ENCODE assay signal across 17 cellular contexts in genomic region chr19:4037301-4037949, GRCh38. TPM values are rescaled to one million over a fixed set of nuclear protein-coding genes. Genes with fewer than 3 reads are reported as not detected.
DNase-seq lines count a peak whose midpoint lies in the region; ATAC-seq and TF ChIP-seq lines count a peak whose summit lies in the region.
"Had no signal": no experiment of that assay in that cellular context is flagged by ENCODE, and none has a peak within 500 bp of the region (broad histone marks: within the 10 kb centered on the region; RNA-seq: fewer than 3 reads in every experiment).

No MANE protein-coding gene starts in this region.

- CTCF ChIA-PET in MCF 10A (lab: Yijun Ruan, JAX), result no interaction called here

- H3K36me3 Mint-ChIP-seq in MCF 10A (ENCODE audit: insufficient read depth, unreplicated experiment) (peaks cover 43% of the 10 kb centered on the region), endothelial cell (ENCODE audit: low read depth, unreplicated experiment) (peaks cover 6% of the 10 kb centered on the region)

- no peak overlapping the region for H3K4me3 Mint-ChIP-seq in MCF 10A (ENCODE audit: unreplicated experiment)
- peak overlapping the region; percentile 74 for H3K4me3 Mint-ChIP-seq in endothelial cell (ENCODE audit: unreplicated experiment)
- H3K4me3 Mint-ChIP-seq: CD14-positive monocyte; CD4-positive, alpha-beta memory T cell had no signal

- no peak overlapping the region for H3K14ac ChIP-seq in mesenchymal stem cell (ENCODE audit: low read length in 2 of 2)

- H3K4me1 ChIP-seq in breast epithelium (peaks cover 0 to 5% of the 10 kb centered on the region in 2 donors), mesenchymal stem cell (ENCODE audit: control insufficient read depth, insufficient read depth, low read depth, low read length) (peaks cover 9% of the 10 kb centered on the region), upper lobe of right lung (peaks cover 4% of the 10 kb centered on the region)
- H3K4me1 ChIP-seq: BLaER1 had no signal

- H4K91ac ChIP-seq in mesenchymal stem cell (ENCODE audit: low read length), result peak overlapping the region; percentile 65

- H3K27ac Mint-ChIP-seq in MCF 10A (ENCODE audit: low read depth, unreplicated experiment), result no peak overlapping the region
- no peak overlapping the region for H3K27ac Mint-ChIP-seq in endothelial cell (ENCODE audit: unreplicated experiment)
- H3K27ac Mint-ChIP-seq: CD14-positive monocyte; CD4-positive, alpha-beta memory T cell had no signal

- no peak overlapping the region for H2AK5ac ChIP-seq in mesenchymal stem cell (ENCODE audit: low read length, severe bottlenecking)

- H3K27ac ChIP-seq in breast epithelium (peak overlapping the region in 1 of 2 donors; percentile 19), mesenchymal stem cell (ENCODE audit: low read length, poor library complexity, severe bottlenecking) (no peak overlapping the region), upper lobe of right lung (no peak overlapping the region)
- H3K27ac ChIP-seq: 22Rv1, BLaER1 had no signal

- H2BK12ac ChIP-seq in mesenchymal stem cell (ENCODE audit: low read length in 2 of 2), result no peak overlapping the region

- no peaks in the 10 kb centered on the region for H3K27me3 Mint-ChIP-seq in MCF 10A (ENCODE audit: insufficient read depth, unreplicated experiment)
- peaks cover 8% of the 10 kb centered on the region for H3K27me3 Mint-ChIP-seq in endothelial cell (ENCODE audit: unreplicated experiment)
- H3K27me3 Mint-ChIP-seq: CD4-positive, alpha-beta memory T cell had no signal

- no TSS peak for BruUV-seq in MCF 10A (replicated peaks; lab: Mats Ljungman, UMichigan)

- H3K9ac ChIP-seq in mesenchymal stem cell (ENCODE audit: low read length), result no peak overlapping the region
- H3K9ac ChIP-seq: BLaER1 had no signal

- DNase-seq in breast epithelium (ENCODE audit: low spot score in 2 of 2) (no peak), MCF 10A (ENCODE audit: unreplicated experiment) (no peak), endothelial cell (ENCODE audit: low spot score) (no peak), mesenchymal stem cell (no peak), upper lobe of right lung (peak; percentile 63), 8988T (no peak), NCI-H2029 treated with DMSO at 0.1 percent for 48 hours (lab: John Stamatoyannopoulos, UW) (no peak)
- DNase-seq: DMS53, DND-41, EL, GOT3 had no signal

- WGBS in mesenchymal stem cell, result 95% methylated on average over 53 of the region's 54 CpGs

- intact Hi-C loops in breast epithelium (cut with DNase I; ENCODE audit: low total_unique reads), result no loop called here
- intact Hi-C loops in MCF 10A (cut with micrococcal nuclease), result no loop called here
- intact Hi-C loops in upper lobe of right lung (cut with DNase I), result no loop called here

- H3K4me2 ChIP-seq in mesenchymal stem cell (ENCODE audit: low read length, poor library complexity, severe bottlenecking), result no peak overlapping the region
- H3K4me2 ChIP-seq: BLaER1 had no signal

- no peak for TF ChIP-seq CTCF in breast epithelium (IDR thresholded peaks at IDR 0.05)
- no peak for TF ChIP-seq CTCF in MCF 10A (IDR thresholded peaks at IDR 0.05; ENCODE audit: unreplicated experiment)
- no peak for TF ChIP-seq CTCF in endothelial cell (IDR thresholded peaks at IDR 0.05; ENCODE audit: unreplicated experiment)
- no peak for TF ChIP-seq CTCF in upper lobe of right lung (IDR thresholded peaks at IDR 0.05)

- peaks cover 29% of the 10 kb centered on the region for H3K79me1 ChIP-seq in mesenchymal stem cell (replicated peaks; ENCODE audit: low read length, poor library complexity, severe bottlenecking)

- no peak for TF ChIP-seq POLR2A in breast epithelium (IDR thresholded peaks at IDR 0.05)

- no peaks in the 10 kb centered on the region for H3K9me3 ChIP-seq in breast epithelium
- no peaks in the 10 kb centered on the region for H3K9me3 ChIP-seq in mesenchymal stem cell (ENCODE audit: control insufficient read depth, low read length)
- no peaks in the 10 kb centered on the region for H3K9me3 ChIP-seq in upper lobe of right lung

- peak overlapping the region; percentile 32 for H4K8ac ChIP-seq in mesenchymal stem cell (ENCODE audit: low read length)

- H2BK15ac ChIP-seq in mesenchymal stem cell (ENCODE audit: low read depth, poor library complexity, severe bottlenecking), result no peak overlapping the region

- peaks cover 12% of the 10 kb centered on the region for H3K36me3 ChIP-seq in breast epithelium
- peaks cover 64 to 86% of the 10 kb centered on the region in 2 experiments for H3K36me3 ChIP-seq in mesenchymal stem cell (ENCODE audit: control insufficient read depth in 1 of 2, insufficient read depth in 2 of 2, low read depth in 1 of 2, low read length in 2 of 2)
- H3K36me3 ChIP-seq in upper lobe of right lung, result peaks cover 23% of the 10 kb centered on the region

- H3K9me3 Mint-ChIP-seq in MCF 10A (ENCODE audit: unreplicated experiment) (no peaks in the 10 kb centered on the region), endothelial cell (ENCODE audit: unreplicated experiment) (no peaks in the 10 kb centered on the region)
- H3K9me3 Mint-ChIP-seq: CD14-positive monocyte; CD4-positive, alpha-beta memory T cell had no signal

- ATAC-seq in upper lobe of right lung (no peak), HG02840 (IDR thresholded peaks at IDR 0.05; ENCODE audit: low FRiP score, unreplicated experiment) (no peak)
- ATAC-seq: HCT116 had no signal

- H3K27me3 ChIP-seq in breast epithelium (no peaks in the 10 kb centered on the region), mesenchymal stem cell (ENCODE audit: control insufficient read depth in 1 of 2, insufficient read depth in 1 of 2, low read length in 2 of 2) (no peaks in the 10 kb centered on the region), upper lobe of right lung (no peaks in the 10 kb centered on the region)
- H3K27me3 ChIP-seq: BLaER1 had no signal

- no peak overlapping the region for H3K23ac ChIP-seq in mesenchymal stem cell (ENCODE audit: low read length in 2 of 2)

- no peak overlapping the region for H3K4ac ChIP-seq in mesenchymal stem cell (ENCODE audit: low read depth in 1 of 2, low read length in 2 of 2)

- POLR2A ChIA-PET in MCF 10A (lab: Yijun Ruan, JAX), result no interaction called here

- no peak overlapping the region for H3K18ac ChIP-seq in mesenchymal stem cell (ENCODE audit: low read depth in 1 of 2, low read length in 2 of 2)

- no peak overlapping the region for H2AFZ ChIP-seq in mesenchymal stem cell (ENCODE audit: low read depth, low read length)

- H2BK120ac ChIP-seq in mesenchymal stem cell (ENCODE audit: low read depth, low read length), result no peak overlapping the region

- H2BK5ac ChIP-seq in mesenchymal stem cell (ENCODE audit: low read depth, low read length, poor library complexity, severe bottlenecking), result no peak overlapping the region

- peak overlapping the region in 2 of 3 donors; percentile 25 to 38 for H3K4me3 ChIP-seq in breast epithelium
- H3K4me3 ChIP-seq in mesenchymal stem cell (ENCODE audit: insufficient read depth in 1 of 2, low read depth in 1 of 2, low read length in 2 of 2), result no peak overlapping the region
- H3K4me3 ChIP-seq in upper lobe of right lung, result no peak overlapping the region
- H3K4me3 ChIP-seq: BLaER1 had no signal

- no peaks in the 10 kb centered on the region for H3K4me1 Mint-ChIP-seq in MCF 10A (ENCODE audit: insufficient read depth, unreplicated experiment)
- H3K4me1 Mint-ChIP-seq in endothelial cell (ENCODE audit: unreplicated experiment), result no peaks in the 10 kb centered on the region

RNA-seq across cellular contexts. Expression of gene ZBTB7A, which starts 29.3 kb away (rescaled TPM):
- total RNA-seq in breast epithelium (10 to 100 TPM; 29.0 to 38.7 (median 29.8) TPM), MCF 10A (2022) (32.7 and 35.1 TPM in 2 replicates), endothelial cell (ENCODE audit: unreplicated experiment) (14.5 TPM), upper lobe of right lung (54.3 TPM)
- 27.7 TPM for polyA plus RNA-seq in mesenchymal stem cell (2013, experiment 1 of 2)
- 26.9 TPM for polyA plus RNA-seq in mesenchymal stem cell (2013, experiment 2 of 2)

RNA-seq across cellular contexts. Expression of gene PIAS4, which starts 29.9 kb away (rescaled TPM):
- 10 to 100 TPM in 2 of 3 donors, 1 to 10 TPM in 1; 9.4 to 17.0 (median 15.7) TPM for total RNA-seq in breast epithelium
- total RNA-seq in MCF 10A (2022), result 15.1 and 31.4 TPM in 2 replicates
- total RNA-seq in endothelial cell (ENCODE audit: unreplicated experiment), result 41.2 TPM
- polyA plus RNA-seq in mesenchymal stem cell (2013, experiment 1 of 2), result 49.3 TPM
- polyA plus RNA-seq in mesenchymal stem cell (2013, experiment 2 of 2), result 49.4 TPM
- total RNA-seq in upper lobe of right lung, result 25.4 TPM

RNA-seq across cellular contexts. Expression of gene EEF2, which starts 52.2 kb away (rescaled TPM):
- total RNA-seq in breast epithelium (1,000 to 10,000 TPM; 1,628 to 2,598 (median 1,993) TPM), MCF 10A (2022) (2,296 and 3,126 TPM in 2 replicates), endothelial cell (ENCODE audit: unreplicated experiment) (2,896 TPM), upper lobe of right lung (1,960 TPM)
- 2,485 TPM for polyA plus RNA-seq in mesenchymal stem cell (2013, experiment 1 of 2)
- 2,452 TPM for polyA plus RNA-seq in mesenchymal stem cell (2013, experiment 2 of 2)

Comparison
In these comparisons a context has a peak if more than half of its experiments do, and no peak if none do; other contexts are left out.
1. H3K4me3 ChIP-seq: peak in breast epithelium (2 of 3); none in mesenchymal stem cell (0 of 2) and upper lobe of right lung (single experiment).